Comparison of ENCODE assay signal across 10 cellular contexts in genomic region chr14:77319416-77319815, GRCh38. TPM values are rescaled to one million over a fixed set of nuclear protein-coding genes. Genes with fewer than 3 reads are reported as not detected.
DNase-seq lines count a peak whose midpoint lies in the region; ATAC-seq, FAIRE-seq and TF ChIP-seq lines count a peak whose summit lies in the region.
"Had no signal": no experiment of that assay in that cellular context is flagged by ENCODE, and none has a peak within 500 bp of the region (broad histone marks: within the 10 kb centered on the region; RNA-seq: fewer than 3 reads in every experiment).

No MANE protein-coding gene starts in this region.

- DNase-seq in GM23338 (ENCODE audit: low spot score) (no peak), kidney tubule cell (ENCODE audit: low spot score) (peak; percentile 79), urothelium cell line (ENCODE audit: low spot score) (no peak), ascending aorta (ENCODE audit: low spot score in 2 of 2) (no peak)
- no peak for DNase-seq in activated CD8-positive, alpha-beta T cell treated with anti-CD3 and anti-CD28 coated beads, Interleukin-2, amount 10 ng/mL, durations not matched to agents 7 days and 5 days

- H3K4me3 ChIP-seq in GM23338: peak overlapping the region; percentile 94
- H3K4me3 ChIP-seq in ascending aorta: peak overlapping the region in 1 of 2 donors; percentile 99

- no peaks in the 10 kb centered on the region for H4K20me1 ChIP-seq in GM23338 (replicated peaks; ENCODE audit: insufficient read depth)

- H3K4me2 ChIP-seq in GM23338: peak overlapping the region; percentile 85

- peaks cover 7% of the 10 kb centered on the region; the same call in 1 of the 2 replicates for H3F3A ChIP-seq in GM23338 (replicated peaks; ENCODE audit: low read depth)

- intact Hi-C loops in ascending aorta (cut with DNase I): loop anchor here (2.0 to 10.0 kb wide), 2 partner anchors 165 to 481 kb away; partner anchors contain the start of gene ADCK1

- H3K27ac ChIP-seq in 22Rv1 (peak overlapping the region; percentile 94), GM23338 (ENCODE audit: low read depth) (peak overlapping the region; percentile 1; the same call in 1 of the 2 replicates), ascending aorta (no peak overlapping the region)

- no peak overlapping the region for H2AFZ ChIP-seq in GM23338

- H3K9me2 ChIP-seq in GM23338 (ENCODE audit: insufficient read depth): no peaks in the 10 kb centered on the region

- H3K27ac Mint-ChIP-seq in GM23338: peak overlapping the region; percentile 94; the same call in 1 of the 2 replicates
- H3K27ac Mint-ChIP-seq in activated CD8-positive, alpha-beta T cell treated with anti-CD3 and anti-CD28 coated beads, Interleukin-2, amount 10 ng/mL, durations not matched to agents 7 days and 5 days: no peak overlapping the region

- peaks cover 15% of the 10 kb centered on the region for H3K27me3 Mint-ChIP-seq in GM23338 (ENCODE audit: insufficient read depth, low read depth, poor library complexity)
- no peaks in the 10 kb centered on the region for H3K27me3 Mint-ChIP-seq in activated CD8-positive, alpha-beta T cell treated with anti-CD3 and anti-CD28 coated beads, Interleukin-2, amount 10 ng/mL, durations not matched to agents 7 days and 5 days (ENCODE audit: low read depth)

- H3K36me3 Mint-ChIP-seq in GM23338 (ENCODE audit: low read depth): no peaks in the 10 kb centered on the region; the same call in 1 of the 3 replicates
- H3K36me3 Mint-ChIP-seq in activated CD8-positive, alpha-beta T cell treated with anti-CD3 and anti-CD28 coated beads, Interleukin-2, amount 10 ng/mL, durations not matched to agents 7 days and 5 days (ENCODE audit: low read depth): no peaks in the 10 kb centered on the region
- H3K36me3 Mint-ChIP-seq: stimulated activated effector memory CD8-positive, alpha-beta T cell treated with anti-CD3 and anti-CD28 coated beads, Interleukin-12 subunit alpha, Interleukin-12 subunit beta, amount 100 ng/mL, for 72 hours had no signal

- FAIRE-seq in urothelium cell line (lab: Jason Lieb, UNC): no peak
- FAIRE-seq: D721Med had no signal

- H3K9me3 ChIP-seq in ascending aorta: no peaks in the 10 kb centered on the region

- H3K4me1 ChIP-seq in GM23338 (ENCODE audit: insufficient read depth) (peaks cover 37% of the 10 kb centered on the region), ascending aorta (peaks cover 0 to 11% of the 10 kb centered on the region in 2 donors)

- H3K36me3 ChIP-seq in GM23338 (ENCODE audit: insufficient read depth) (no peaks in the 10 kb centered on the region), ascending aorta (no peaks in the 10 kb centered on the region)

- H3K27me3 ChIP-seq in GM23338 (ENCODE audit: insufficient read depth) (no peaks in the 10 kb centered on the region), ascending aorta (no peaks in the 10 kb centered on the region)

- TF ChIP-seq CTCF in 22Rv1 (IDR thresholded peaks at IDR 0.05) (no peak), GM23338 (conservative IDR thresholded peaks at IDR 0.05; ENCODE audit: low read depth in 2 of 2) (0 out of 4 replicates have a peak, but pooled peaks of 1 of the 2 experiments have one; percentile 3), ascending aorta (IDR thresholded peaks at IDR 0.05) (no peak)

- H3K9me3 Mint-ChIP-seq in GM23338: no peaks in the 10 kb centered on the region
- no peaks in the 10 kb centered on the region for H3K9me3 Mint-ChIP-seq in activated CD8-positive, alpha-beta T cell treated with anti-CD3 and anti-CD28 coated beads, Interleukin-2, amount 10 ng/mL, durations not matched to agents 7 days and 5 days (ENCODE audit: insufficient read depth)
- H3K9me3 Mint-ChIP-seq: stimulated activated effector memory CD8-positive, alpha-beta T cell treated with anti-CD3 and anti-CD28 coated beads, Interleukin-12 subunit alpha, Interleukin-12 subunit beta, amount 100 ng/mL, for 72 hours had no signal

- no peak for ATAC-seq in GM23338
- no peak for ATAC-seq in activated CD8-positive, alpha-beta T cell treated with anti-CD3 and anti-CD28 coated beads, Interleukin-2, amount 10 ng/mL, durations not matched to agents 7 days and 5 days
- no peak for ATAC-seq in HG03039 (IDR thresholded peaks at IDR 0.05; ENCODE audit: unreplicated experiment)
- ATAC-seq in HG03139 (IDR thresholded peaks at IDR 0.05; ENCODE audit: unreplicated experiment): no peak

- POLR2A ChIA-PET in activated CD8-positive, alpha-beta T cell treated with anti-CD3 and anti-CD28 coated beads, Interleukin-2, amount 10 ng/mL, durations not matched to agents 7 days and 5 days (lab: Charles Lee): no interaction called here

- peaks cover 56% of the 10 kb centered on the region for H3K4me1 Mint-ChIP-seq in GM23338
- H3K4me1 Mint-ChIP-seq in activated CD8-positive, alpha-beta T cell treated with anti-CD3 and anti-CD28 coated beads, Interleukin-2, amount 10 ng/mL, durations not matched to agents 7 days and 5 days (ENCODE audit: low read depth): peaks cover 23% of the 10 kb centered on the region

- CTCF ChIA-PET in activated CD8-positive, alpha-beta T cell treated with anti-CD3 and anti-CD28 coated beads, Interleukin-2, amount 10 ng/mL, durations not matched to agents 7 days and 5 days (lab: Charles Lee): interaction anchor here (0.5 to 1.6 kb wide), 8 partner anchors 12 to 409 kb away, joined by 3 to 5 read pairs (median 3); no protein-coding TSS in a partner anchor

- H3K79me2 ChIP-seq in GM23338 (replicated peaks; ENCODE audit: insufficient read depth): peaks cover 42% of the 10 kb centered on the region

- H3K4me3 Mint-ChIP-seq in GM23338: peak overlapping the region; percentile 97
- peak overlapping the region; percentile 81 for H3K4me3 Mint-ChIP-seq in activated CD8-positive, alpha-beta T cell treated with anti-CD3 and anti-CD28 coated beads, Interleukin-2, amount 10 ng/mL, durations not matched to agents 7 days and 5 days

TF ChIP-seq in GM23338, 12 proteins besides CTCF, POLR2A, EP300 and RAD21 (continues in another document):
- TF ChIP-seq POLR2AphosphoS5 (IDR thresholded peaks at IDR 0.05; ENCODE audit: low read depth): no peak

RNA-seq across cellular contexts. Expression of gene POMT2, which starts 1.3 kb away (rescaled TPM):
- total RNA-seq in GM23338 (2014; rRNA removed; shearing (Covaris generic)): 29.9 and 35.4 TPM in 2 replicates
- polyA plus RNA-seq in GM23338 (2016; fragmentation: Nextera tagmentation; extraction: Ambion mirVana): 20.5 and 24.3 TPM in 2 replicates
- 10 to 100 TPM; 15.0 to 15.5 TPM for total RNA-seq in activated CD8-positive, alpha-beta T cell treated with anti-CD3 and anti-CD28 coated beads, Interleukin-2, amount 10 ng/mL, durations not matched to agents 7 days and 5 days
- total RNA-seq in ascending aorta: 28.4 TPM

RNA-seq across cellular contexts. Expression of gene GSTZ1, which starts 1.4 kb away (rescaled TPM):
- total RNA-seq in GM23338 (2014; rRNA removed; shearing (Covaris generic)): 26.3 and 31.0 TPM in 2 replicates
- 29.0 and 30.4 TPM in 2 replicates for polyA plus RNA-seq in GM23338 (2016; fragmentation: Nextera tagmentation; extraction: Ambion mirVana)
- 10 to 100 TPM; 11.7 to 15.1 TPM for total RNA-seq in activated CD8-positive, alpha-beta T cell treated with anti-CD3 and anti-CD28 coated beads, Interleukin-2, amount 10 ng/mL, durations not matched to agents 7 days and 5 days
- total RNA-seq in ascending aorta: 22.6 TPM

RNA-seq across cellular contexts. Expression of gene NGB, which starts 48.4 kb away (rescaled TPM):
- 0.27 and 1.0 TPM in 2 replicates for total RNA-seq in GM23338 (2014; rRNA removed; shearing (Covaris generic))
- polyA plus RNA-seq in GM23338 (2016; fragmentation: Nextera tagmentation; extraction: Ambion mirVana): 0.10 and 0.21 TPM in 2 replicates
- total RNA-seq in activated CD8-positive, alpha-beta T cell treated with anti-CD3 and anti-CD28 coated beads, Interleukin-2, amount 10 ng/mL, durations not matched to agents 7 days and 5 days: not detected
- total RNA-seq in ascending aorta: not detected

RNA-seq across cellular contexts. Expression of gene TMED8, which starts 57.5 kb away (rescaled TPM):
- total RNA-seq in GM23338 (2014; rRNA removed; shearing (Covaris generic)): 13.8 and 14.4 TPM in 2 replicates
- 4.0 and 4.3 TPM in 2 replicates for polyA plus RNA-seq in GM23338 (2016; fragmentation: Nextera tagmentation; extraction: Ambion mirVana)
- 10 to 100 TPM; 16.7 to 17.1 TPM for total RNA-seq in activated CD8-positive, alpha-beta T cell treated with anti-CD3 and anti-CD28 coated beads, Interleukin-2, amount 10 ng/mL, durations not matched to agents 7 days and 5 days
- 3.7 TPM for total RNA-seq in ascending aorta

RNA-seq across cellular contexts. Expression of gene SAMD15, which starts 57.8 kb away (rescaled TPM):
- total RNA-seq in GM23338 (2014; rRNA removed; shearing (Covaris generic)): 0.76 TPM in 1 of 2 replicates, not detected in the other
- 0.61 and 0.94 TPM in 2 replicates for polyA plus RNA-seq in GM23338 (2016; fragmentation: Nextera tagmentation; extraction: Ambion mirVana)
- under 1 TPM; 0.23 to 0.40 TPM for total RNA-seq in activated CD8-positive, alpha-beta T cell treated with anti-CD3 and anti-CD28 coated beads, Interleukin-2, amount 10 ng/mL, durations not matched to agents 7 days and 5 days
- total RNA-seq in ascending aorta: not detected

Comparison
In these comparisons a context has a peak if more than half of its experiments do, and no peak if none do; other contexts are left out.
1. H3K27ac ChIP-seq: peak in 22Rv1 (single experiment) and GM23338 (single experiment); none in ascending aorta (0 of 2).